Comparison of ENCODE assay signal across 1 cellular context in genomic region chr11:10293423-10294288, GRCh38.
TF ChIP-seq lines count a peak whose summit lies in the region.

TSS of gene SBF2 (minus strand) at chr11:10294219. CDS start at chr11:10294069, 150 bp downstream.

TF ChIP-seq in HepG2, 621 proteins besides CTCF, POLR2A, EP300 and RAD21 (continued from another document and continues in another):
- TF ChIP-seq, protein P1, sequence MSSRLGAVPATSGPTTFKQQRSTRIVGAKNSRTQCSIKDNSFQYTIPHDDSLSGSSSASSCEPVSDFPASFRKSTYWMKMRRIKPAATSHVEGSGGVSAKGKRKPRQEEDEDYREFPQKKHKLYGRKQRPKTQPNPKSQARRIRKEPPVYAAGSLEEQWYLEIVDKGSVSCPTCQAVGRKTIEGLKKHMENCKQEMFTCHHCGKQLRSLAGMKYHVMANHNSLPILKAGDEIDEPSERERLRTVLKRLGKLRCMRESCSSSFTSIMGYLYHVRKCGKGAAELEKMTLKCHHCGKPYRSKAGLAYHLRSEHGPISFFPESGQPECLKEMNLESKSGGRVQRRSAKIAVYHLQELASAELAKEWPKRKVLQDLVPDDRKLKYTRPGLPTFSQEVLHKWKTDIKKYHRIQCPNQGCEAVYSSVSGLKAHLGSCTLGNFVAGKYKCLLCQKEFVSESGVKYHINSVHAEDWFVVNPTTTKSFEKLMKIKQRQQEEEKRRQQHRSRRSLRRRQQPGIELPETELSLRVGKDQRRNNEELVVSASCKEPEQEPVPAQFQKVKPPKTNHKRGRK (CRISPR knock-in tag; IDR thresholded peaks at IDR 0.05) = 0 out of 2 replicates have a peak, but pooled peaks have one; percentile 47
- TF ChIP-seq TCF12 (IDR thresholded peaks at IDR 0.05) (no peak), TCF12 (CRISPR knock-in tag; IDR thresholded peaks at IDR 0.05) (no peak), ZNF576 (CRISPR knock-in tag; IDR thresholded peaks at IDR 0.05) (no peak), FOSL2 (CRISPR knock-in tag; IDR thresholded peaks at IDR 0.05) (peak; percentile 61), ZNF318 (CRISPR knock-in tag; IDR thresholded peaks at IDR 0.05) (no peak), HMGXB4 (CRISPR knock-in tag; IDR thresholded peaks at IDR 0.05; ENCODE audit: borderline replicate concordance in 1 of 2, low read depth in 1 of 2) (peak in 1 of 2 experiments; percentile 19; a peak in 1 of 4 replicates), FOXK2 (IDR thresholded peaks at IDR 0.05) (no peak), NONO (IDR thresholded peaks at IDR 0.05) (no peak), NONO (CRISPR knock-in tag; conservative IDR thresholded peaks at IDR 0.05) (0 out of 2 replicates have a peak, but pooled peaks have one; percentile 56), ZNF589 (CRISPR knock-in tag; conservative IDR thresholded peaks at IDR 0.05) (no peak; the same call in 1 of the 2 replicates), ZNF816 (CRISPR knock-in tag; IDR thresholded peaks at IDR 0.05; ENCODE audit: borderline replicate concordance) (no peak; the same call in 1 of the 2 replicates), THAP9 (CRISPR knock-in tag; IDR thresholded peaks at IDR 0.05; ENCODE audit: borderline replicate concordance) (no peak; the same call in 1 of the 2 replicates), RBFOX2 (IDR thresholded peaks at IDR 0.05; ENCODE audit: low read depth, low read length) (peak; percentile 88), ZNF607 (CRISPR knock-in tag; IDR thresholded peaks at IDR 0.05; ENCODE audit: borderline replicate concordance) (no peak; the same call in 1 of the 2 replicates), NFRKB (IDR thresholded peaks at IDR 0.05) (no peak), FOXC1 (CRISPR knock-in tag; IDR thresholded peaks at IDR 0.05; ENCODE audit: borderline replicate concordance) (peak; percentile 46; the same call in 1 of the 2 replicates), SMARCE1 (IDR thresholded peaks at IDR 0.05; ENCODE audit: borderline replicate concordance) (no peak), KLF11 (CRISPR knock-in tag; IDR thresholded peaks at IDR 0.05) (no peak), ZBTB2 (CRISPR knock-in tag; IDR thresholded peaks at IDR 0.05; ENCODE audit: low read depth) (peak; percentile 50), POLR2G (IDR thresholded peaks at IDR 0.05; ENCODE audit: low read depth, low read length) (peak; percentile 58), AFF4 (CRISPR knock-in tag; IDR thresholded peaks at IDR 0.05) (no peak)
- TF ChIP-seq, protein P2, sequence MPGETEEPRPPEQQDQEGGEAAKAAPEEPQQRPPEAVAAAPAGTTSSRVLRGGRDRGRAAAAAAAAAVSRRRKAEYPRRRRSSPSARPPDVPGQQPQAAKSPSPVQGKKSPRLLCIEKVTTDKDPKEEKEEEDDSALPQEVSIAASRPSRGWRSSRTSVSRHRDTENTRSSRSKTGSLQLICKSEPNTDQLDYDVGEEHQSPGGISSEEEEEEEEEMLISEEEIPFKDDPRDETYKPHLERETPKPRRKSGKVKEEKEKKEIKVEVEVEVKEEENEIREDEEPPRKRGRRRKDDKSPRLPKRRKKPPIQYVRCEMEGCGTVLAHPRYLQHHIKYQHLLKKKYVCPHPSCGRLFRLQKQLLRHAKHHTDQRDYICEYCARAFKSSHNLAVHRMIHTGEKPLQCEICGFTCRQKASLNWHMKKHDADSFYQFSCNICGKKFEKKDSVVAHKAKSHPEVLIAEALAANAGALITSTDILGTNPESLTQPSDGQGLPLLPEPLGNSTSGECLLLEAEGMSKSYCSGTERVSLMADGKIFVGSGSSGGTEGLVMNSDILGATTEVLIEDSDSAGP (CRISPR knock-in tag; IDR thresholded peaks at IDR 0.05; ENCODE audit: borderline replicate concordance) = no peak; the same call in 1 of the 2 replicates
- TF ChIP-seq, protein P3, sequence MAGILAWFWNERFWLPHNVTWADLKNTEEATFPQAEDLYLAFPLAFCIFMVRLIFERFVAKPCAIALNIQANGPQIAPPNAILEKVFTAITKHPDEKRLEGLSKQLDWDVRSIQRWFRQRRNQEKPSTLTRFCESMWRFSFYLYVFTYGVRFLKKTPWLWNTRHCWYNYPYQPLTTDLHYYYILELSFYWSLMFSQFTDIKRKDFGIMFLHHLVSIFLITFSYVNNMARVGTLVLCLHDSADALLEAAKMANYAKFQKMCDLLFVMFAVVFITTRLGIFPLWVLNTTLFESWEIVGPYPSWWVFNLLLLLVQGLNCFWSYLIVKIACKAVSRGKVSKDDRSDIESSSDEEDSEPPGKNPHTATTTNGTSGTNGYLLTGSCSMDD (CRISPR knock-in tag; IDR thresholded peaks at IDR 0.05) = no peak
